ENCODE assay signal across 8 cellular contexts in the genomic region with DNA sequence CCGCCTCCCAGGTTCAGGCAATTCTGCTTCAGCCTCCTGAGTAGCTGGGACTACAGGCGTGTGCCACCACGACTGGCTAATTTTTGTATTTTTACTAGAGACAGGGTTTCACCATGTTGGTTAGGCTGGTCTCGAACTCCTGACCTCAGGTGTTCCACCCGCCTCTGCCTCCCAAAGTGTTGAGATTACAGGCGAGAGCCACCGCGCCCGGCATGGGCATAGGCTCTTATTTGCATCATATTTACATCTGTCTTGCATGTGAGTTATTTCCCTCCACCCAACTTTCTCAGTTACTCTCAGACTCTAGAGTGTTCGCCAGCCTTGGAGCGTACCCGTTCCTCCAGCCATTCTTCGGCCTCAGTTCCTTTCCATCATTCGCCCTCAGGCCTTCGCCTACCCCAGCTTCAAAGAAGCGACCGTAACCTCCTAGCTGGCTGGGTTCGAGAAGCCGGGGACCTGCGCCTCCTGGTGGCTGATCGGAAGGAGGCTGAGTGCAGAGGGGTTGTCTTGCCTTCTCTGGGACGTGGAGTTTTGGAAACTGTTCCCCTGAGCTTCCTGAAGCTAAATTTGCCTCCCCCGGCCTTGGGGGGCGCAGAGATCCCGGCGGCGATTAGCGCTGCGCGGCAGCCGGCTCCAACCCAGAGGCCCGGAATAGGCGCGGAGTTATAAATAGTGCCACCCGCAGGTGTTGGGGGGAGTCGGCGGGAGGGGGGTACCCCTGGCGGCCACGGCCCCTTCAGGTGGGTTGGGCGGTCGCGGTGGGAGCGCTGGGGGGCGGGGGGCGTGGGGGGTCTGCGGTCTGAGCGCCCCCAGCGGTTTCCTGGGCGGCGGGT. TPM values are rescaled to one million over a fixed set of nuclear protein-coding genes. Genes with fewer than 3 reads are reported as not detected.
DNase-seq lines count a peak whose midpoint lies in the region; ATAC-seq and TF ChIP-seq lines count a peak whose summit lies in the region.

No MANE protein-coding gene starts in this region.

- ATAC-seq in WTC11 (peak; percentile 11), HG03439 (IDR thresholded peaks at IDR 0.05; ENCODE audit: unreplicated experiment) (no peak)

- H3K4me3 Mint-ChIP-seq in WTC11, result peak overlapping the region; percentile 88

- no peaks in the 10 kb centered on the region; the same call in 1 of the 2 replicates for H3K27me3 Mint-ChIP-seq in WTC11 (ENCODE audit: low read depth)

- TF ChIP-seq CTCF in GM12801 (IDR thresholded peaks at IDR 0.05; ENCODE audit: extremely low read depth, insufficient read length) (peak; percentile 72), WTC11 (IDR thresholded peaks at IDR 0.05) (peak; percentile 70; the same call in 1 of the 2 replicates)

- CTCF ChIA-PET in WTC11 (lab: Charles Lee), result interaction anchor here (0.6 to 10.3 kb wide), 42 partner anchors 9 to 439 kb away, joined by 3 to 176 read pairs (median 5); partner anchors contain the start of genes ADAM15, EFNA3, EFNA4 and FLAD1

- H3K4me1 Mint-ChIP-seq in WTC11, result peaks cover 17% of the 10 kb centered on the region

- H3K27ac Mint-ChIP-seq in WTC11, result peak overlapping the region; percentile 75; the same call in 1 of the 2 replicates

- DNase-seq in NCI-H1694 treated with DMSO at 0.1 percent for 48 hours (lab: John Stamatoyannopoulos, UW) (peak; percentile 93), WTC11 (ENCODE audit: low spot score) (peak; percentile 90), kidney tubule cell (ENCODE audit: low spot score) (peak; percentile 76), mesenteric fat pad (ENCODE audit: low spot score) (no peak)
- DNase-seq in central memory CD4-positive, alpha-beta T cell, result peak; percentile 51
- DNase-seq in stimulated activated CD4-positive, alpha-beta T cell treated with anti-CD3 and anti-CD28 coated beads, Interleukin-4, amount 100 ng/mL, for 24 hours, result peak; percentile 76

- no peaks in the 10 kb centered on the region for H3K9me3 Mint-ChIP-seq in WTC11

- H3K36me3 Mint-ChIP-seq in WTC11, result no peaks in the 10 kb centered on the region

- POLR2A ChIA-PET in WTC11 (lab: Charles Lee), result interaction anchor here (0.6 to 13.0 kb wide), 12 partner anchors 9 to 195 kb away, joined by 3 to 176 read pairs (median 7); partner anchors contain the start of genes ADAM15, CKS1B, FLAD1 and PBXIP1

TF ChIP-seq in WTC11, 78 proteins besides CTCF, POLR2A, EP300 and RAD21:
- TF ChIP-seq, protein P1, sequence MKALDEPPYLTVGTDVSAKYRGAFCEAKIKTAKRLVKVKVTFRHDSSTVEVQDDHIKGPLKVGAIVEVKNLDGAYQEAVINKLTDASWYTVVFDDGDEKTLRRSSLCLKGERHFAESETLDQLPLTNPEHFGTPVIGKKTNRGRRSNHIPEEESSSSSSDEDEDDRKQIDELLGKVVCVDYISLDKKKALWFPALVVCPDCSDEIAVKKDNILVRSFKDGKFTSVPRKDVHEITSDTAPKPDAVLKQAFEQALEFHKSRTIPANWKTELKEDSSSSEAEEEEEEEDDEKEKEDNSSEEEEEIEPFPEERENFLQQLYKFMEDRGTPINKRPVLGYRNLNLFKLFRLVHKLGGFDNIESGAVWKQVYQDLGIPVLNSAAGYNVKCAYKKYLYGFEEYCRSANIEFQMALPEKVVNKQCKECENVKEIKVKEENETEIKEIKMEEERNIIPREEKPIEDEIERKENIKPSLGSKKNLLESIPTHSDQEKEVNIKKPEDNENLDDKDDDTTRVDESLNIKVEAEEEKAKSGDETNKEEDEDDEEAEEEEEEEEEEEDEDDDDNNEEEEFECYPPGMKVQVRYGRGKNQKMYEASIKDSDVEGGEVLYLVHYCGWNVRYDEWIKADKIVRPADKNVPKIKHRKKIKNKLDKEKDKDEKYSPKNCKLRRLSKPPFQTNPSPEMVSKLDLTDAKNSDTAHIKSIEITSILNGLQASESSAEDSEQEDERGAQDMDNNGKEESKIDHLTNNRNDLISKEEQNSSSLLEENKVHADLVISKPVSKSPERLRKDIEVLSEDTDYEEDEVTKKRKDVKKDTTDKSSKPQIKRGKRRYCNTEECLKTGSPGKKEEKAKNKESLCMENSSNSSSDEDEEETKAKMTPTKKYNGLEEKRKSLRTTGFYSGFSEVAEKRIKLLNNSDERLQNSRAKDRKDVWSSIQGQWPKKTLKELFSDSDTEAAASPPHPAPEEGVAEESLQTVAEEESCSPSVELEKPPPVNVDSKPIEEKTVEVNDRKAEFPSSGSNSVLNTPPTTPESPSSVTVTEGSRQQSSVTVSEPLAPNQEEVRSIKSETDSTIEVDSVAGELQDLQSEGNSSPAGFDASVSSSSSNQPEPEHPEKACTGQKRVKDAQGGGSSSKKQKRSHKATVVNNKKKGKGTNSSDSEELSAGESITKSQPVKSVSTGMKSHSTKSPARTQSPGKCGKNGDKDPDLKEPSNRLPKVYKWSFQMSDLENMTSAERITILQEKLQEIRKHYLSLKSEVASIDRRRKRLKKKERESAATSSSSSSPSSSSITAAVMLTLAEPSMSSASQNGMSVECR (CRISPR knock-in tag; IDR thresholded peaks at IDR 0.05; ENCODE audit: borderline replicate concordance), result no peak
- 0 out of 2 replicates have a peak, but pooled peaks have one; percentile 4 for TF ChIP-seq ETV6 (CRISPR knock-in tag; IDR thresholded peaks at IDR 0.05)
- no peak for TF ChIP-seq ZNF423 (CRISPR knock-in tag; IDR thresholded peaks at IDR 0.05)
- 0 out of 2 replicates have a peak, but pooled peaks have one; percentile 39 for TF ChIP-seq FOXP1 (CRISPR knock-in tag; IDR thresholded peaks at IDR 0.05; ENCODE audit: borderline replicate concordance)
- 0 out of 2 replicates have a peak, but pooled peaks have one; percentile 36 for TF ChIP-seq KAT7 (CRISPR knock-in tag; IDR thresholded peaks at IDR 0.05; ENCODE audit: borderline replicate concordance)
- TF ChIP-seq AFF4 (CRISPR knock-in tag; IDR thresholded peaks at IDR 0.05; ENCODE audit: borderline replicate concordance), result 0 out of 2 replicates have a peak, but pooled peaks have one; percentile 7
- TF ChIP-seq HMGXB4 (CRISPR knock-in tag; IDR thresholded peaks at IDR 0.05), result peak; percentile 65

RNA-seq across cellular contexts. Expression of gene ZBTB7B, which starts 3.6 kb away (rescaled TPM):
- total RNA-seq in WTC11 (2021) (29.8 to 32.1 TPM (median 31.5 TPM) in 3 replicates), mesenteric fat pad (80.4 TPM)

RNA-seq across cellular contexts. Expression of gene LENEP, which starts 5.6 kb away (rescaled TPM):
- total RNA-seq in WTC11 (2021), result 0.48 to 1.2 TPM in 2 of 3 replicates, not detected in the other
- total RNA-seq in mesenteric fat pad, result not detected

RNA-seq across cellular contexts. Expression of gene FLAD1, which starts 15.9 kb away (rescaled TPM):
- total RNA-seq in WTC11 (2021) (71.1 to 88.3 TPM (median 71.2 TPM) in 3 replicates), mesenteric fat pad (43.7 TPM)

RNA-seq across cellular contexts. Expression of gene CKS1B, which starts 24.6 kb away (rescaled TPM):
- total RNA-seq in WTC11 (2021), result 258 to 301 TPM (median 278 TPM) in 3 replicates
- total RNA-seq in mesenteric fat pad, result 41.2 TPM

RNA-seq across cellular contexts. Expression of gene SHC1, which starts 28.5 kb away (rescaled TPM):
- total RNA-seq in WTC11 (2021), result 180 to 199 TPM (median 180 TPM) in 3 replicates
- 199 TPM for total RNA-seq in mesenteric fat pad
